8 cellular contexts compared by ENCODE assay signal in genomic region chr19:7829561-7830271, GRCh38. TPM values are rescaled to one million over a fixed set of nuclear protein-coding genes. Genes with fewer than 3 reads are reported as not detected.
A peak's percentile ranks its signal among the peaks of the same experiment; 100 is the strongest.
DNase-seq lines count a peak whose midpoint lies in the region; ATAC-seq and FAIRE-seq lines count a peak whose summit lies in the region.

EVI5L (plus strand) TSS chr19:7830218; CDS start chr19:7846543, 16,325 bp downstream.

- H3K27ac ChIP-seq in HUES48 (ENCODE audit: low read depth, low read length), result no peak within 1 kb of the TSS

- peak; percentile 83 for ATAC-seq in GM21423 (IDR thresholded peaks at IDR 0.05; ENCODE audit: unreplicated experiment)

- no peaks in the 10 kb centered on the region for H3K9me3 ChIP-seq in HUES48 (ENCODE audit: control insufficient read depth, insufficient read depth, low read length)
- no peaks in the 10 kb centered on the region for H3K9me3 ChIP-seq in NT2/D1 (ENCODE audit: insufficient read depth, low read length)

- H3K27me3 ChIP-seq in HUES48 (ENCODE audit: control insufficient read depth, insufficient read depth, low read length) (peaks cover 5% of the 10 kb centered on the region; the same call in 1 of the 2 replicates), NT2/D1 (ENCODE audit: insufficient read depth, insufficient read length) (peaks cover 12% of the 10 kb centered on the region)

- peak; percentile 100 for FAIRE-seq in endometrium (lab: Jason Lieb, UNC)

- H3K36me3 ChIP-seq in HUES48 (ENCODE audit: control insufficient read depth, insufficient read depth, low read length), result no peaks in the 10 kb centered on the region
- no peaks in the 10 kb centered on the region for H3K36me3 ChIP-seq in NT2/D1 (ENCODE audit: insufficient read depth, insufficient read length, low read length)

- DNase-seq in COR-L47 (lab: John Stamatoyannopoulos, UW), result peak; percentile 99
- DNase-seq in NT2/D1 (ENCODE audit: low read depth, low spot score), result peak; percentile 99
- peak; percentile 100 for DNase-seq in activated CD8-positive, alpha-beta memory T cell treated with anti-CD3 and anti-CD28 coated beads, Interleukin-2, amount 50 U/mL, for 4 hours
- peak; percentile 100 for DNase-seq in mesenteric fat pad (ENCODE audit: low spot score)
- DNase-seq in stimulated activated CD8-positive, alpha-beta memory T cell treated with anti-CD3 and anti-CD28 coated beads, Interleukin-15, amount 100 ng/mL, for 1 hour (ENCODE audit: low read depth), result peak; percentile 98

- H3K4me3 ChIP-seq in HUES48 (ENCODE audit: low read depth, low read length), result peak within 1 kb of the TSS; percentile 67
- H3K4me3 ChIP-seq in NT2/D1 (ENCODE audit: insufficient read length, low read depth), result peak within 1 kb of the TSS; percentile 59

- H3K9ac ChIP-seq in HUES48 (ENCODE audit: low read depth, low read length) (no peak within 1 kb of the TSS), NT2/D1 (ENCODE audit: insufficient read length, low read depth) (peak within 1 kb of the TSS; percentile 76)

- H3K4me1 ChIP-seq in HUES48 (ENCODE audit: control insufficient read depth, insufficient read depth, low read length) (0 out of 2 replicates have a peak, but pooled peaks cover 7% of the 10 kb centered on the region), NT2/D1 (ENCODE audit: insufficient read depth, insufficient read length) (peaks cover 23% of the 10 kb centered on the region)

RNA-seq across cellular contexts. Expression of gene EVI5L, which starts in this region (rescaled TPM):
- 15.4 TPM for total RNA-seq in mesenteric fat pad
